1 cellular context compared by ENCODE assay signal in genomic region chr5:51811883-51812282, GRCh38.
TF ChIP-seq lines count a peak whose summit lies in the region.

No MANE protein-coding gene starts in this region.

TF ChIP-seq in K562, 482 proteins besides CTCF, POLR2A, EP300 and RAD21:
- TF ChIP-seq LARP7 (IDR thresholded peaks at IDR 0.05) = no peak
- TF ChIP-seq JUND (IDR thresholded peaks at IDR 0.05; ENCODE audit: borderline replicate concordance, low read depth, low read length) = no peak
- no peak for TF ChIP-seq JUND (tag; IDR thresholded peaks at IDR 0.05; ENCODE audit: borderline replicate concordance, low read depth, low read length)
- TF ChIP-seq ZBTB11 (CRISPR knock-in tag; IDR thresholded peaks at IDR 0.05) = no peak
- TF ChIP-seq, protein P1, sequence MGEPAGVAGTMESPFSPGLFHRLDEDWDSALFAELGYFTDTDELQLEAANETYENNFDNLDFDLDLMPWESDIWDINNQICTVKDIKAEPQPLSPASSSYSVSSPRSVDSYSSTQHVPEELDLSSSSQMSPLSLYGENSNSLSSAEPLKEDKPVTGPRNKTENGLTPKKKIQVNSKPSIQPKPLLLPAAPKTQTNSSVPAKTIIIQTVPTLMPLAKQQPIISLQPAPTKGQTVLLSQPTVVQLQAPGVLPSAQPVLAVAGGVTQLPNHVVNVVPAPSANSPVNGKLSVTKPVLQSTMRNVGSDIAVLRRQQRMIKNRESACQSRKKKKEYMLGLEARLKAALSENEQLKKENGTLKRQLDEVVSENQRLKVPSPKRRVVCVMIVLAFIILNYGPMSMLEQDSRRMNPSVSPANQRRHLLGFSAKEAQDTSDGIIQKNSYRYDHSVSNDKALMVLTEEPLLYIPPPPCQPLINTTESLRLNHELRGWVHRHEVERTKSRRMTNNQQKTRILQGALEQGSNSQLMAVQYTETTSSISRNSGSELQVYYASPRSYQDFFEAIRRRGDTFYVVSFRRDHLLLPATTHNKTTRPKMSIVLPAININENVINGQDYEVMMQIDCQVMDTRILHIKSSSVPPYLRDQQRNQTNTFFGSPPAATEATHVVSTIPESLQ (CRISPR knock-in tag; IDR thresholded peaks at IDR 0.05) = no peak
- no peak for TF ChIP-seq FIP1L1 (IDR thresholded peaks at IDR 0.05; ENCODE audit: low read depth, low read length, poor library complexity, severe bottlenecking)
- peak; percentile 12; the same call in 1 of the 2 replicates for TF ChIP-seq RFX1 (IDR thresholded peaks at IDR 0.05)
- no peak for TF ChIP-seq PHF20 (IDR thresholded peaks at IDR 0.05; ENCODE audit: partially characterized antibody)
